In genomic region chr12:103518899-103519298, GRCh38 we compare ENCODE assay signal across 27 cellular contexts. TPM values are rescaled to one million over a fixed set of nuclear protein-coding genes. Genes with fewer than 3 reads are reported as not detected.
"Had no signal": no experiment of that assay in that cellular context is flagged by ENCODE, and none has a peak within 500 bp of the region (broad histone marks: within the 10 kb centered on the region; RNA-seq: fewer than 3 reads in every experiment).

No MANE protein-coding gene starts in this region.

- DNase-seq: activated CD4-positive, alpha-beta T cell treated with anti-CD3 and anti-CD28 coated beads for 4 hours; activated CD4-positive, alpha-beta T cell treated with anti-CD3 and anti-CD28 coated beads, Interleukin-2, amount 50 U/mL, for 48 hours; activated CD4-positive, CD25-positive, alpha-beta regulatory T cell; activated CD8-positive, alpha-beta memory T cell treated with anti-CD3 and anti-CD28 coated beads, Interleukin-2, amount 50 U/mL, for 48 hours; activated effector memory CD4-positive, alpha-beta T cell treated with anti-CD3 and anti-CD28 coated beads, Interleukin-2, amount 50 U/mL, for 16 hours; activated naive CD4-positive, alpha-beta T cell treated with anti-CD3 and anti-CD28 coated beads, Interleukin-2, amount 10 ng/mL, durations not matched to agents 7 days and 5 days; activated T-cell treated with anti-CD3 and anti-CD28 coated beads, Interleukin-2, amount 50 U/mL, for 48 hours; amygdala; cerebellar nuclear complex; esophagus squamous epithelium; gastrocnemius medialis; hippocampal formation; left lung; naive thymus-derived CD8-positive, alpha-beta T cell; retina; sigmoid colon; stimulated activated CD4-positive, alpha-beta T cell treated with anti-CD3 and anti-CD28 coated beads, Interleukin-15, amount 100 ng/mL, for 24 hours; stimulated activated naive CD4-positive, alpha-beta T cell; T-helper 9 cell; upper lobe of left lung had no signal

- H3K4me2 ChIP-seq: smooth muscle cell had no signal

- ATAC-seq: gastrocnemius medialis; left lung; naive thymus-derived CD8-positive, alpha-beta T cell had no signal

- H3K4me3 ChIP-seq: coronary artery, esophagus squamous epithelium, gastrocnemius medialis, left lung, lung, sigmoid colon, smooth muscle cell, thoracic aorta, upper lobe of left lung had no signal

- H3K4me1 Mint-ChIP-seq: activated naive CD4-positive, alpha-beta T cell treated with anti-CD3 and anti-CD28 coated beads, Interleukin-2, amount 10 ng/mL, durations not matched to agents 7 days and 5 days; naive thymus-derived CD8-positive, alpha-beta T cell had no signal

- H3K36me3 Mint-ChIP-seq: activated naive CD4-positive, alpha-beta T cell treated with anti-CD3 and anti-CD28 coated beads, Interleukin-2, amount 10 ng/mL, durations not matched to agents 7 days and 5 days; naive thymus-derived CD8-positive, alpha-beta T cell had no signal

- H3K27me3 ChIP-seq: esophagus squamous epithelium, gastrocnemius medialis, left lung, sigmoid colon, upper lobe of left lung had no signal

- H3K27ac ChIP-seq: coronary artery, esophagus squamous epithelium, gastrocnemius medialis, left lung, sigmoid colon, thoracic aorta, upper lobe of left lung had no signal

- H3K27ac Mint-ChIP-seq: activated naive CD4-positive, alpha-beta T cell treated with anti-CD3 and anti-CD28 coated beads, Interleukin-2, amount 10 ng/mL, durations not matched to agents 7 days and 5 days; naive thymus-derived CD8-positive, alpha-beta T cell had no signal

- H3K4me1 ChIP-seq: gastrocnemius medialis, left lung, sigmoid colon, upper lobe of left lung had no signal

- H3K4me3 Mint-ChIP-seq: activated naive CD4-positive, alpha-beta T cell treated with anti-CD3 and anti-CD28 coated beads, Interleukin-2, amount 10 ng/mL, durations not matched to agents 7 days and 5 days; naive thymus-derived CD8-positive, alpha-beta T cell had no signal

- H3K9me3 Mint-ChIP-seq: activated naive CD4-positive, alpha-beta T cell treated with anti-CD3 and anti-CD28 coated beads, Interleukin-2, amount 10 ng/mL, durations not matched to agents 7 days and 5 days; naive thymus-derived CD8-positive, alpha-beta T cell had no signal

RNA-seq across cellular contexts. Expression of gene C12orf42, which starts 23.1 kb away (rescaled TPM):
- total RNA-seq: bronchial epithelial cell, esophagus squamous epithelium, gastrocnemius medialis, left lung, lung, osteoblast, posterior vena cava, sigmoid colon, smooth muscle cell, thoracic aorta, upper lobe of left lung had no signal
- polyA plus RNA-seq: smooth muscle cell had no signal
